In genomic region chr7:148503900-148504487, GRCh38 we compare ENCODE assay signal across 8 cellular contexts.
DNase-seq lines count a peak whose midpoint lies in the region; ATAC-seq, FAIRE-seq and TF ChIP-seq lines count a peak whose summit lies in the region.

No MANE protein-coding gene starts in this region.

- DNase-seq in D721Med (ENCODE audit: insufficient read length, low spot score) = no peak
- peak; percentile 24 for DNase-seq in HT1080 (ENCODE audit: low read depth)
- DNase-seq in foreskin keratinocyte = no peak
- peak; percentile 13 for DNase-seq in stromal cell of bone marrow (ENCODE audit: low read depth)
- DNase-seq in GDM1 (lab: John Stamatoyannopoulos, UW) = no peak
- no peak for DNase-seq in stimulated activated CD4-positive, alpha-beta T cell treated with anti-CD3 and anti-CD28 coated beads, Interleukin-1b, Interleukin-23, amount 100 ng/mL, for 48 hours

- H3K27me3 ChIP-seq in foreskin keratinocyte = peaks cover 32% of the 10 kb centered on the region

- TF ChIP-seq CTCF in D721Med (IDR thresholded peaks at IDR 0.05; ENCODE audit: insufficient read depth, missing control alignments) (peak; percentile 86), foreskin keratinocyte (conservative IDR thresholded peaks at IDR 0.05) (peak; percentile 83)

- peak; percentile 94 for FAIRE-seq in D721Med (lab: Jason Lieb, UNC)

- no peak overlapping the region for H3K27ac ChIP-seq in foreskin keratinocyte

- ATAC-seq in SK-N-SH treated with all-trans-retinoic acid at 6 μM for 48 hours = peak; percentile 36; the same call in 1 of the 3 replicates
- no peak for ATAC-seq in foreskin keratinocyte
- ATAC-seq in HG02938 (IDR thresholded peaks at IDR 0.05; ENCODE audit: unreplicated experiment) = no peak

- no peaks in the 10 kb centered on the region for H3K4me1 ChIP-seq in foreskin keratinocyte

TF ChIP-seq in SK-N-SH treated with all-trans-retinoic acid at 6 μM for 48 hours, 23 proteins besides CTCF, POLR2A, EP300 and RAD21:
- TF ChIP-seq, protein P1, sequence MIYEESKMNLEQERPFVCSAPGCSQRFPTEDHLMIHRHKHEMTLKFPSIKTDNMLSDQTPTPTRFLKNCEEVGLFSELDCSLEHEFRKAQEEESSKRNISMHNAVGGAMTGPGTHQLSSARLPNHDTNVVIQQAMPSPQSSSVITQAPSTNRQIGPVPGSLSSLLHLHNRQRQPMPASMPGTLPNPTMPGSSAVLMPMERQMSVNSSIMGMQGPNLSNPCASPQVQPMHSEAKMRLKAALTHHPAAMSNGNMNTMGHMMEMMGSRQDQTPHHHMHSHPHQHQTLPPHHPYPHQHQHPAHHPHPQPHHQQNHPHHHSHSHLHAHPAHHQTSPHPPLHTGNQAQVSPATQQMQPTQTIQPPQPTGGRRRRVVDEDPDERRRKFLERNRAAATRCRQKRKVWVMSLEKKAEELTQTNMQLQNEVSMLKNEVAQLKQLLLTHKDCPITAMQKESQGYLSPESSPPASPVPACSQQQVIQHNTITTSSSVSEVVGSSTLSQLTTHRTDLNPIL (CRISPR knock-in tag; IDR thresholded peaks at IDR 0.05; ENCODE audit: low read depth) = no peak
- TF ChIP-seq SNAI2 (CRISPR knock-in tag; IDR thresholded peaks at IDR 0.05) (no peak), ESRRG (CRISPR knock-in tag; IDR thresholded peaks at IDR 0.05) (no peak), CSDC2 (CRISPR knock-in tag; IDR thresholded peaks at IDR 0.05) (no peak), ZFP3 (CRISPR knock-in tag; IDR thresholded peaks at IDR 0.05) (no peak), ZNF70 (CRISPR knock-in tag; IDR thresholded peaks at IDR 0.05) (no peak), ZNF565 (CRISPR knock-in tag; conservative IDR thresholded peaks at IDR 0.05; ENCODE audit: low read depth) (no peak), CSRNP3 (CRISPR knock-in tag; IDR thresholded peaks at IDR 0.05) (no peak), RARB (CRISPR knock-in tag; IDR thresholded peaks at IDR 0.05) (no peak), TSHZ2 (CRISPR knock-in tag; IDR thresholded peaks at IDR 0.05) (no peak), BACH2 (CRISPR knock-in tag; IDR thresholded peaks at IDR 0.05; ENCODE audit: borderline replicate concordance) (no peak), ZNF8 (CRISPR knock-in tag; IDR thresholded peaks at IDR 0.05) (no peak), TOX (CRISPR knock-in tag; IDR thresholded peaks at IDR 0.05; ENCODE audit: borderline replicate concordance) (no peak)

Comparison
In these comparisons a context has a peak if more than half of its experiments do, and no peak if none do; other contexts are left out.
1. DNase-seq: peak in HT1080 (single experiment) and stromal cell of bone marrow (single experiment); none in D721Med (single experiment), foreskin keratinocyte (0 of 2), GDM1 (single experiment) and stimulated activated CD4-positive, alpha-beta T cell treated with anti-CD3 and anti-CD28 coated beads, Interleukin-1b, Interleukin-23, amount 100 ng/mL, for 48 hours (single experiment).